ENCODE assay signal across 7 cellular contexts in genomic region chr4:106909776-106910175, GRCh38.
"Had no signal": no experiment of that assay in that cellular context is flagged by ENCODE, and none has a peak within 500 bp of the region (broad histone marks: within the 10 kb centered on the region; RNA-seq: fewer than 3 reads in every experiment).

No MANE protein-coding gene starts in this region.

- H3K27ac ChIP-seq: GM23248 had no signal

- H3K4me1 ChIP-seq: HAP-1 had no signal

- H3K9me3 ChIP-seq: HAP-1 had no signal

- DNase-seq: GM23248, GOT3, H7, HFFc6, IMR-90 had no signal

- H3K4me3 ChIP-seq: GM23248, HAP-1, K562 had no signal

- H3K36me3 ChIP-seq: HAP-1 had no signal

- H2AFZ ChIP-seq: GM23248 had no signal

- H3K9ac ChIP-seq: GM23248 had no signal
